ENCODE assay signal across 10 cellular contexts in genomic region chr5:151238303-151238741, GRCh38. TPM values are rescaled to one million over a fixed set of nuclear protein-coding genes. Genes with fewer than 3 reads are reported as not detected.
A peak's percentile ranks its signal among the peaks of the same experiment; 100 is the strongest.
DNase-seq lines count a peak whose midpoint lies in the region; ATAC-seq and TF ChIP-seq lines count a peak whose summit lies in the region.
"Had no signal": no experiment of that assay in that cellular context is flagged by ENCODE, and none has a peak within 500 bp of the region (broad histone marks: within the 10 kb centered on the region; RNA-seq: fewer than 3 reads in every experiment).

No MANE protein-coding gene starts in this region.

- no peaks in the 10 kb centered on the region for H4K20me1 ChIP-seq in Karpas-422 (ENCODE audit: insufficient read depth, low read depth, low read length)

- intact Hi-C loops in CD8-positive, alpha-beta T cell (cut with DNase I, micrococcal nuclease), result loop anchor here (2.0 to 5.0 kb wide), 4 partner anchors 32 to 186 kb away; no protein-coding TSS in a partner anchor

- H3K9me3 Mint-ChIP-seq in CD8-positive, alpha-beta T cell, result no peaks in the 10 kb centered on the region
- no peaks in the 10 kb centered on the region for H3K9me3 Mint-ChIP-seq in activated CD4-positive, alpha-beta T cell treated with anti-CD3 and anti-CD28 coated beads, Interleukin-2, amount 10 ng/mL, durations not matched to agents 7 days and 5 days

- peak overlapping the region; percentile 1 for H3K4me3 ChIP-seq in CD8-positive, alpha-beta T cell (ENCODE audit: low read depth, low read length)
- H3K4me3 ChIP-seq in Karpas-422 (ENCODE audit: low read length), result peak overlapping the region; percentile 49

- POLR2A ChIA-PET in CD8-positive, alpha-beta T cell (lab: Charles Lee), result interaction anchor here (1.0 to 2.4 kb wide), 5 partner anchors 13 to 96 kb away, joined by 3 to 14 read pairs (median 5); partner anchors contain the start of gene CCDC69
- POLR2A ChIA-PET in activated CD4-positive, alpha-beta T cell treated with anti-CD3 and anti-CD28 coated beads, Interleukin-2, amount 10 ng/mL, durations not matched to agents 7 days and 5 days (lab: Charles Lee), result no interaction called here

- peak overlapping the region; percentile 72 for H3K9ac ChIP-seq in Karpas-422 (ENCODE audit: low read length)

- no peaks in the 10 kb centered on the region for H3K9me2 ChIP-seq in Karpas-422 (replicated peaks; ENCODE audit: insufficient read depth, low read length)

- no peaks in the 10 kb centered on the region for H3K36me3 Mint-ChIP-seq in CD8-positive, alpha-beta T cell
- H3K36me3 Mint-ChIP-seq in activated CD4-positive, alpha-beta T cell treated with anti-CD3 and anti-CD28 coated beads, Interleukin-2, amount 10 ng/mL, durations not matched to agents 7 days and 5 days (ENCODE audit: low read depth), result no peaks in the 10 kb centered on the region

- no peaks in the 10 kb centered on the region for H3K27me3 ChIP-seq in CD8-positive, alpha-beta T cell (ENCODE audit: insufficient read depth, low read length)
- H3K27me3 ChIP-seq in Karpas-422 (ENCODE audit: low read length), result no peaks in the 10 kb centered on the region

- no peak overlapping the region for H3K27ac ChIP-seq in CD8-positive, alpha-beta T cell (ENCODE audit: low read depth, low read length)
- H3K27ac ChIP-seq in Karpas-422 (ENCODE audit: low read length), result peak overlapping the region; percentile 98

- H3K79me2 ChIP-seq in Karpas-422 (ENCODE audit: low read length), result no peaks in the 10 kb centered on the region

- peak overlapping the region; percentile 76 for H3K4me2 ChIP-seq in Karpas-422 (ENCODE audit: low read depth, low read length, poor library complexity, severe bottlenecking)

- H3K36me3 ChIP-seq in CD8-positive, alpha-beta T cell (ENCODE audit: insufficient read depth, low read length), result no peaks in the 10 kb centered on the region
- no peaks in the 10 kb centered on the region for H3K36me3 ChIP-seq in Karpas-422 (ENCODE audit: insufficient read depth, low read length)

- peak overlapping the region; percentile 62 for H3K4me3 Mint-ChIP-seq in CD8-positive, alpha-beta T cell
- no peak overlapping the region for H3K4me3 Mint-ChIP-seq in activated CD4-positive, alpha-beta T cell treated with anti-CD3 and anti-CD28 coated beads, Interleukin-2, amount 10 ng/mL, durations not matched to agents 7 days and 5 days

- no peak overlapping the region for H2AFZ ChIP-seq in Karpas-422 (ENCODE audit: low read length)

- peak overlapping the region; percentile 49 for H3K27ac Mint-ChIP-seq in CD8-positive, alpha-beta T cell
- no peak overlapping the region for H3K27ac Mint-ChIP-seq in activated CD4-positive, alpha-beta T cell treated with anti-CD3 and anti-CD28 coated beads, Interleukin-2, amount 10 ng/mL, durations not matched to agents 7 days and 5 days

- no peak for TF ChIP-seq CTCF in CD8-positive, alpha-beta T cell (IDR thresholded peaks at IDR 0.05)

- peak; percentile 47 for ATAC-seq in CD8-positive, alpha-beta T cell
- peak; percentile 55 for ATAC-seq in GM19463 (IDR thresholded peaks at IDR 0.05; ENCODE audit: unreplicated experiment)

- H3K9me3 ChIP-seq in CD8-positive, alpha-beta T cell (ENCODE audit: low read length), result no peaks in the 10 kb centered on the region
- no peaks in the 10 kb centered on the region for H3K9me3 ChIP-seq in Karpas-422 (ENCODE audit: low read length)

- CTCF ChIA-PET in CD8-positive, alpha-beta T cell (lab: Charles Lee), result interaction anchor here (0.6 to 10.1 kb wide), 35 partner anchors 9 to 186 kb away, joined by 3 to 169 read pairs (median 6); partner anchors contain the start of genes ANXA6, CCDC69 and GM2A
- CTCF ChIA-PET in activated CD4-positive, alpha-beta T cell treated with anti-CD3 and anti-CD28 coated beads, Interleukin-2, amount 10 ng/mL, durations not matched to agents 7 days and 5 days (lab: Charles Lee), result interaction anchor here (0.7 to 2.7 kb wide), 17 partner anchors 9 to 434 kb away, joined by 3 to 13 read pairs (median 5); partner anchors contain the start of genes CCDC69 and GM2A

- H3K4me1 ChIP-seq in CD8-positive, alpha-beta T cell (ENCODE audit: insufficient read depth, low read length), result peaks cover 31% of the 10 kb centered on the region
- H3K4me1 ChIP-seq in Karpas-422 (ENCODE audit: low read length), result peaks cover 90% of the 10 kb centered on the region

- DNase-seq in CD8-positive, alpha-beta T cell, result peak in 1 of 7 experiments; percentile 57
- DNase-seq in Karpas-422, result peak; percentile 92
- peak; percentile 58 for DNase-seq in iPS-NIHi7 (ENCODE audit: extremely low spot score)
- DNase-seq in HuH-7 (ENCODE audit: low spot score), result no peak
- no peak for DNase-seq in NOMO-1 (lab: John Stamatoyannopoulos, UW; ENCODE audit: unreplicated experiment in 2 of 2)
- DNase-seq in activated CD8-positive, alpha-beta memory T cell treated with anti-CD3 and anti-CD28 coated beads for 24 hours, result no peak
- DNase-seq in activated CD4-positive, alpha-beta T cell treated with anti-CD3 and anti-CD28 coated beads, Interleukin-2, amount 10 ng/mL, durations not matched to agents 7 days and 5 days, result no peak
- DNase-seq: Calu3, MV-4-11 had no signal

- H3K27me3 Mint-ChIP-seq in CD8-positive, alpha-beta T cell (ENCODE audit: low read depth), result no peaks in the 10 kb centered on the region
- no peaks in the 10 kb centered on the region for H3K27me3 Mint-ChIP-seq in activated CD4-positive, alpha-beta T cell treated with anti-CD3 and anti-CD28 coated beads, Interleukin-2, amount 10 ng/mL, durations not matched to agents 7 days and 5 days

- peaks cover 43% of the 10 kb centered on the region for H3K4me1 Mint-ChIP-seq in CD8-positive, alpha-beta T cell (ENCODE audit: low read depth)
- H3K4me1 Mint-ChIP-seq in activated CD4-positive, alpha-beta T cell treated with anti-CD3 and anti-CD28 coated beads, Interleukin-2, amount 10 ng/mL, durations not matched to agents 7 days and 5 days, result peaks cover 39% of the 10 kb centered on the region

RNA-seq across cellular contexts. Expression of gene CCDC69, which starts 14.4 kb away (rescaled TPM):
- total RNA-seq in CD8-positive, alpha-beta T cell, result 10 to 100 TPM; 96.3 to 98.5 TPM
- total RNA-seq in Karpas-422 (2014; rRNA removed; shearing (Covaris generic); ENCODE audit: low replicate concordance), result 241 and 291 TPM in 2 replicates
- 10 to 100 TPM; 79.4 to 84.1 TPM for total RNA-seq in activated CD4-positive, alpha-beta T cell treated with anti-CD3 and anti-CD28 coated beads, Interleukin-2, amount 10 ng/mL, durations not matched to agents 7 days and 5 days

RNA-seq across cellular contexts. Expression of gene GM2A, which starts 14.7 kb away (rescaled TPM):
- 1 to 10 TPM; 3.4 to 5.0 TPM for total RNA-seq in CD8-positive, alpha-beta T cell
- total RNA-seq in Karpas-422 (2014; rRNA removed; shearing (Covaris generic); ENCODE audit: low replicate concordance), result 132 and 133 TPM in 2 replicates
- 10 to 100 TPM; 15.9 to 19.5 TPM for total RNA-seq in activated CD4-positive, alpha-beta T cell treated with anti-CD3 and anti-CD28 coated beads, Interleukin-2, amount 10 ng/mL, durations not matched to agents 7 days and 5 days

Comparison
In these comparisons a context has a peak if more than half of its experiments do, and no peak if none do; other contexts are left out.
1. DNase-seq: peak in Karpas-422 (single experiment) and iPS-NIHi7 (single experiment); none in HuH-7 (single experiment), NOMO-1 (0 of 2), activated CD8-positive, alpha-beta memory T cell treated with anti-CD3 and anti-CD28 coated beads for 24 hours (single experiment) and activated CD4-positive, alpha-beta T cell treated with anti-CD3 and anti-CD28 coated beads, Interleukin-2, amount 10 ng/mL, durations not matched to agents 7 days and 5 days (single experiment).